ENCODE assay signal across 12 cellular contexts in the genomic region with DNA sequence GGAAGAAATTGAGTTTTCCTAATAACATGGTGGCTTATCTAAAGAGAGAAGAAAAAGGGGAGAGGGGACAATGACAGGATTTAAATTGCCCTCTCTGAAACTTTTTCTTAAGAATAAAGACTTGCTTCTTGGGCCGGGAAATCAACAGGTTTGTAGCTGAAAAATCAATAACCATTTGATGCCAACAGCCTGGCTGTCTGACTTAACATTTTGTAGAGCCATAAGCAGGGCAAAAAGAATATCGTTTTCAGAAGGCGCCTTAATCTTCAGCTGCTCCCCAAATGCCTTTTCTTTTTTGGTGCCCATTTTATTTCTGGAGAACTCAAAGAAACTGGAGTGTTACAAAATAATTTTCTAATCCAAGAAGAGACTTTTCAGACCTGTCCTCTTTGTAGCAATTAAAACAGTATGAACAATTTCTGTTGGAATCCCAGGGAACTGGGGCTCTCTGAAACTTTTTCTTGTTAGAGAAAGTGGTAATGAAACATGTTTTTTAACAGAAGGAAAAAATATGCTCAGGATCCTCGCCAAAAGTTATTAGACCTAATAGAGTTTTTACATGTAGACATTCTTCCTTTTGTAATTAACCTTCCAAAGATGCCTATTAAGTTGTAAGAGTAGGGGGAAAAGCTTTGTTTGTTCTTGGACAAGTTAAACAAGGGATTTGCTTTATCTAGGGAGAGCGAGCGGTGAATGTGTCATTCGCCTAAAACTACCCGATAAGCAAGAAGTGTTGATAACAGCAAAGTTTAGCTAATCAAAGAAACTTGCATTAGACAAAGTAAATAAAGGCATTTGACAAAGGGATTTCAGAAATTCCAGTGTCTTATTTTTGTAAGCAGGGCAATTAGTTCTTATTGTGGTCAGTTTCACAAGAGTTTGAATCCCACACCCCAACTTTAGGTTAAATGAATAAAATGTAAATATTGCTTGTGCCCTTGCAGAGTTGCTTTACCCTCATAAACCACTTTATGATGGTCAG. TPM values are rescaled to one million over a fixed set of nuclear protein-coding genes. Genes with fewer than 3 reads are reported as not detected.
DNase-seq lines count a peak whose midpoint lies in the region; ATAC-seq and TF ChIP-seq lines count a peak whose summit lies in the region.
"Had no signal": no experiment of that assay in that cellular context is flagged by ENCODE, and none has a peak within 500 bp of the region (broad histone marks: within the 10 kb centered on the region; RNA-seq: fewer than 3 reads in every experiment).

No MANE protein-coding gene starts in this region.

- H3K27me3 Mint-ChIP-seq in chondrocyte (ENCODE audit: low read depth): no peaks in the 10 kb centered on the region

- no peak for TF ChIP-seq EP300 in stomach (IDR thresholded peaks at IDR 0.05)

- no peaks in the 10 kb centered on the region for H3K9me3 Mint-ChIP-seq in chondrocyte (ENCODE audit: low read depth)
- H3K9me3 Mint-ChIP-seq: activated T-helper 2 cell treated with anti-CD3 and anti-CD28 coated beads, Interferon-gamma antibody, Interleukin-2, Interleukin-4, amounts not matched to agents 10 μg/mL and 5 μg/mL and 100 μg/mL, durations not matched to agents 14 hours and 24 hours and 36 hours had no signal

- intact Hi-C loops in stomach (cut with DNase I; ENCODE audit: low total_unique reads): no loop called here

- DNase-seq in chondrocyte (ENCODE audit: low spot score) (no peak), medulla oblongata (ENCODE audit: extremely low spot score) (peak; percentile 10), stomach (no peak), RWPE1 (ENCODE audit: low spot score) (no peak)
- DNase-seq in activated CD4-positive, alpha-beta T cell treated with anti-CD3 and anti-CD28 coated beads, Interleukin-2, amount 50 U/mL, for 1 hour: no peak
- DNase-seq: DMS53, NCI-H1092 had no signal

- H3K4me3 ChIP-seq in HUES64 (ENCODE audit: low read length) (peak overlapping the region; percentile 61; the same call in 1 of the 2 replicates), stomach (peak overlapping the region; percentile 49 to 58 (median 56))

- TF ChIP-seq POLR2A in stomach (IDR thresholded peaks at IDR 0.05): no peak

- ATAC-seq in HG03045 (IDR thresholded peaks at IDR 0.05; ENCODE audit: unreplicated experiment) (no peak), GM18873 (IDR thresholded peaks at IDR 0.05; ENCODE audit: low FRiP score, unreplicated experiment) (no peak)

- POLR2A ChIA-PET in RWPE1 (lab: Yijun Ruan, JAX; ENCODE audit: low non-redundant PET): no interaction called here

- H3K9me3 ChIP-seq in HUES64 (ENCODE audit: insufficient read depth, low read depth, low read length): no peaks in the 10 kb centered on the region
- H3K9me3 ChIP-seq in stomach: no peaks in the 10 kb centered on the region

- H3K9ac ChIP-seq in HUES64 (ENCODE audit: low read depth, low read length): no peak overlapping the region

- H3K4me1 ChIP-seq in HUES64 (ENCODE audit: insufficient read depth, low read length) (peaks cover 68% of the 10 kb centered on the region), stomach (peaks cover 6 to 58% (median 43%) of the 10 kb centered on the region in 4 donors)

- WGBS in HUES64: 50% methylated on average over 8 of the region's 8 CpGs
- 17 to 29% (median 19%) methylated on average over 8 of the region's 8 CpGs for whole genome bisulfite sequencing in stomach, 5 donors

- H3K4me3 Mint-ChIP-seq in chondrocyte (ENCODE audit: unreplicated experiment): peak overlapping the region; percentile 90

- TF ChIP-seq CTCF in chondrocyte (IDR thresholded peaks at IDR 0.05) (no peak), stomach (IDR thresholded peaks at IDR 0.05) (no peak), RWPE1 (conservative IDR thresholded peaks at IDR 0.05; ENCODE audit: low read depth) (no peak)

- no peaks in the 10 kb centered on the region for H3K36me3 ChIP-seq in HUES64 (ENCODE audit: insufficient read depth, low read length)
- no peaks in the 10 kb centered on the region for H3K36me3 ChIP-seq in stomach

- H3K4me1 Mint-ChIP-seq in chondrocyte (ENCODE audit: low read depth): peaks cover 91% of the 10 kb centered on the region

- H3K27me3 ChIP-seq in HUES64 (ENCODE audit: insufficient read depth, low read length): peaks cover 9% of the 10 kb centered on the region; the same call in 1 of the 2 replicates
- H3K27me3 ChIP-seq in stomach: no peaks in the 10 kb centered on the region

- no peaks in the 10 kb centered on the region for H3K36me3 Mint-ChIP-seq in chondrocyte (ENCODE audit: low read depth)

- H3K27ac ChIP-seq in HUES64 (ENCODE audit: low read depth, low read length) (peak overlapping the region; percentile 2; the same call in 1 of the 2 replicates), stomach (peak overlapping the region in 4 of 5 donors; percentile 87 to 92 (median 88)), RWPE1 (no peak overlapping the region)
- H3K27ac ChIP-seq: HL-60 had no signal

- H3K27ac Mint-ChIP-seq in chondrocyte (ENCODE audit: unreplicated experiment): peak overlapping the region; percentile 65
- H3K27ac Mint-ChIP-seq: activated T-helper 2 cell treated with anti-CD3 and anti-CD28 coated beads, Interferon-gamma antibody, Interleukin-2, Interleukin-4, amounts not matched to agents 10 μg/mL and 5 μg/mL and 100 μg/mL, durations not matched to agents 14 hours and 24 hours and 36 hours had no signal

- CTCF ChIA-PET in RWPE1 (lab: Yijun Ruan, JAX): no interaction called here

RNA-seq across cellular contexts. Expression of gene RARB, which starts 2.2 kb away (rescaled TPM):
- 0.95 TPM for polyA plus RNA-seq in HUES64 (2013, experiment 1 of 2)
- polyA plus RNA-seq in HUES64 (2013, experiment 2 of 2): 1.8 TPM
- total RNA-seq in chondrocyte (5.9 to 10.7 TPM (median 7.6 TPM) in 3 replicates), stomach (10 to 100 TPM in 4 of 5 donors, 1 to 10 TPM in 1; 7.5 to 28.0 (median 12.5) TPM)
- 1 to 10 TPM; 1.7 to 2.9 (median 2.1) TPM for polyA plus RNA-seq in stomach
- total RNA-seq: activated T-helper 2 cell treated with anti-CD3 and anti-CD28 coated beads, Interferon-gamma antibody, Interleukin-2, Interleukin-4, amounts not matched to agents 10 μg/mL and 5 μg/mL and 100 μg/mL, durations not matched to agents 14 hours and 24 hours and 36 hours had no signal
